Comparison of ENCODE assay signal across 14 cellular contexts in genomic region chr5:99025298-99026045, GRCh38.
DNase-seq lines count a peak whose midpoint lies in the region; ATAC-seq, FAIRE-seq and TF ChIP-seq lines count a peak whose summit lies in the region.
"Had no signal": no experiment of that assay in that cellular context is flagged by ENCODE, and none has a peak within 500 bp of the region (broad histone marks: within the 10 kb centered on the region; RNA-seq: fewer than 3 reads in every experiment).

No MANE protein-coding gene starts in this region.

- H3K27me3 Mint-ChIP-seq in osteocyte (ENCODE audit: unreplicated experiment), result no peaks in the 10 kb centered on the region
- H3K27me3 Mint-ChIP-seq: brain; stimulated activated naive CD8-positive, alpha-beta T cell treated with anti-CD3 and anti-CD28 coated beads, Interleukin-15, Interleukin-2, amounts not matched to agents 100 ng/mL and 50 ng/mL, for 24 hours had no signal

- no peak for TF ChIP-seq CTCF in PC-3 (conservative IDR thresholded peaks at IDR 0.05; ENCODE audit: low read depth, low read length)
- no peak for TF ChIP-seq CTCF in osteocyte (IDR thresholded peaks at IDR 0.05)

- H3K4me3 Mint-ChIP-seq in osteocyte (ENCODE audit: unreplicated experiment), result no peak overlapping the region
- H3K4me3 Mint-ChIP-seq: brain; stimulated activated naive CD8-positive, alpha-beta T cell treated with anti-CD3 and anti-CD28 coated beads, Interleukin-15, Interleukin-2, amounts not matched to agents 100 ng/mL and 50 ng/mL, for 24 hours had no signal

- H3K36me3 Mint-ChIP-seq in osteocyte (ENCODE audit: unreplicated experiment), result no peaks in the 10 kb centered on the region
- H3K36me3 Mint-ChIP-seq: brain; CD8-positive, alpha-beta T cell had no signal

- POLR2A ChIA-PET in PC-3 (lab: Charles Lee; ENCODE audit: unreplicated experiment), result interaction anchor here (0.5 kb wide), 2 partner anchors 79 to 127 kb away, joined by 3 to 4 read pairs; no protein-coding TSS in a partner anchor

- 68% methylated on average over 5 of the region's 5 CpGs for WGBS in right cardiac atrium

- H3K27ac ChIP-seq in PC-3 (ENCODE audit: low read length) (no peak overlapping the region), right cardiac atrium (ENCODE audit: low read length) (no peak overlapping the region)

- H3K27ac Mint-ChIP-seq in osteocyte (ENCODE audit: unreplicated experiment), result peak overlapping the region; percentile 14
- H3K27ac Mint-ChIP-seq: brain; stimulated activated naive CD8-positive, alpha-beta T cell treated with anti-CD3 and anti-CD28 coated beads, Interleukin-15, Interleukin-2, amounts not matched to agents 100 ng/mL and 50 ng/mL, for 24 hours had no signal

- H3K27me3 ChIP-seq in PC-3 (ENCODE audit: low read length), result no peaks in the 10 kb centered on the region
- no peaks in the 10 kb centered on the region for H3K27me3 ChIP-seq in right cardiac atrium (ENCODE audit: control insufficient read depth, insufficient read depth)

- no peak overlapping the region for H3K4me3 ChIP-seq in PC-3 (ENCODE audit: low read length)
- H3K4me3 ChIP-seq in right cardiac atrium (ENCODE audit: low read length), result no peak overlapping the region

- H3K9me3 ChIP-seq in PC-3 (ENCODE audit: low read length), result no peaks in the 10 kb centered on the region
- H3K9me3 ChIP-seq in right cardiac atrium (ENCODE audit: control insufficient read depth, low read length), result no peaks in the 10 kb centered on the region

- no peaks in the 10 kb centered on the region for H3F3A ChIP-seq in PC-3 (ENCODE audit: low read length, unreplicated experiment)

- CTCF ChIA-PET in PC-3 (lab: Charles Lee), result no interaction called here

- H3K4me1 ChIP-seq in PC-3 (ENCODE audit: insufficient read depth, low read length), result peaks cover 13% of the 10 kb centered on the region
- H3K4me1 ChIP-seq in right cardiac atrium (ENCODE audit: control insufficient read depth, insufficient read depth, low read length), result no peaks in the 10 kb centered on the region

- no peaks in the 10 kb centered on the region for H3K79me2 ChIP-seq in PC-3 (ENCODE audit: low read length)

- peak overlapping the region; percentile 31 for H3K4me2 ChIP-seq in PC-3 (ENCODE audit: low read length)

- no peaks in the 10 kb centered on the region for H3K9me3 Mint-ChIP-seq in osteocyte (ENCODE audit: unreplicated experiment)
- H3K9me3 Mint-ChIP-seq: brain; CD8-positive, alpha-beta T cell; stimulated activated naive CD8-positive, alpha-beta T cell treated with anti-CD3 and anti-CD28 coated beads, Interleukin-15, Interleukin-2, amounts not matched to agents 100 ng/mL and 50 ng/mL, for 24 hours had no signal

- TF ChIP-seq POLR2A in GM12891 (IDR thresholded peaks at IDR 0.05; ENCODE audit: low read depth, low read length), result no peak

- no peak overlapping the region for H3K9ac ChIP-seq in PC-3 (ENCODE audit: low read length)

- peaks cover 10% of the 10 kb centered on the region for H3K4me1 Mint-ChIP-seq in osteocyte (ENCODE audit: unreplicated experiment)

- DNase-seq in GM12891 (ENCODE audit: insufficient read length, low spot score) (no peak), PC-3 (peak; percentile 41), glomerular visceral epithelial cell (ENCODE audit: extremely low spot score) (peak; percentile 57), osteocyte (ENCODE audit: extremely low spot score, unreplicated experiment) (no peak), NCI-H1105 (lab: John Stamatoyannopoulos, UW) (no peak), right cardiac atrium (no peak), urothelium cell line (ENCODE audit: low spot score) (no peak)
- DNase-seq: activated CD4-positive, alpha-beta T cell treated with anti-CD3 and anti-CD28 coated beads for 4 hours; CD8-positive, alpha-beta T cell; NCI-H2029; stimulated activated CD4-positive, alpha-beta T cell treated with anti-CD3 and anti-CD28 coated beads, Interleukin-4, amount 100 ng/mL, for 24 hours had no signal

- H2AFZ ChIP-seq in PC-3 (ENCODE audit: low read length), result peak overlapping the region; percentile 50

- ATAC-seq in PC-3 (peak; percentile 55), GM19452 (IDR thresholded peaks at IDR 0.05; ENCODE audit: unreplicated experiment) (no peak), right cardiac atrium (no peak)
- ATAC-seq: CD8-positive, alpha-beta T cell had no signal

- no TSS peak for BruUV-seq in PC-3 (replicated peaks; lab: Mats Ljungman, UMichigan)

- H3K36me3 ChIP-seq in PC-3 (ENCODE audit: low read depth, low read length), result no peaks in the 10 kb centered on the region

- H4K20me1 ChIP-seq in PC-3 (ENCODE audit: low read length), result no peaks in the 10 kb centered on the region

- intact Hi-C loops in PC-3 (cut with micrococcal nuclease), result no loop called here
- intact Hi-C loops in right cardiac atrium (cut with DNase I), result no loop called here

- FAIRE-seq in GM12891 (lab: Jason Lieb, UNC) (peak; percentile 48), urothelium cell line (lab: Jason Lieb, UNC) (no peak)

- H3K9me2 ChIP-seq in PC-3 (replicated peaks; ENCODE audit: low read length), result no peaks in the 10 kb centered on the region

TF ChIP-seq in GM12891, 5 proteins besides CTCF, POLR2A, EP300 and RAD21:
- no peak for TF ChIP-seq PAX5 (IDR thresholded peaks at IDR 0.05; ENCODE audit: insufficient read depth, low read length, severe bottlenecking)

Comparison
In these comparisons a context has a peak if more than half of its experiments do, and no peak if none do; other contexts are left out.
1. DNase-seq: peak in PC-3 (single experiment) and glomerular visceral epithelial cell (single experiment); none in GM12891 (single experiment), osteocyte (single experiment), NCI-H1105 (single experiment), right cardiac atrium (0 of 3) and urothelium cell line (single experiment).